Comparison of ENCODE assay signal across 1 cellular context in genomic region chr22:49291169-49291568, GRCh38.
TF ChIP-seq lines count a peak whose summit lies in the region.

No MANE protein-coding gene starts in this region.

TF ChIP-seq in H1, 55 proteins besides CTCF, POLR2A, EP300 and RAD21 (continued from another document):
- TF ChIP-seq POLR2AphosphoS5 (IDR thresholded peaks at IDR 0.05; ENCODE audit: low read depth, low read length), result no peak
